ENCODE assay signal across 12 cellular contexts in genomic region chr3:136266468-136266867, GRCh38. TPM values are rescaled to one million over a fixed set of nuclear protein-coding genes. Genes with fewer than 3 reads are reported as not detected.
DNase-seq lines count a peak whose midpoint lies in the region; ATAC-seq and TF ChIP-seq lines count a peak whose summit lies in the region.
"Had no signal": no experiment of that assay in that cellular context is flagged by ENCODE, and none has a peak within 500 bp of the region (broad histone marks: within the 10 kb centered on the region; RNA-seq: fewer than 3 reads in every experiment).

No MANE protein-coding gene starts in this region.

- DNase-seq in DMS53 treated with DMSO at 0.1 percent for 48 hours (lab: John Stamatoyannopoulos, UW; ENCODE audit: unreplicated experiment) (peak; percentile 35), Right ventricle myocardium inferior (ENCODE audit: missing footprints) (no peak), OCI-M1 (lab: John Stamatoyannopoulos, UW) (no peak), endothelial cell (ENCODE audit: low spot score) (no peak)
- no peak for DNase-seq in central memory CD8-positive, alpha-beta T cell (ENCODE audit: low spot score in 2 of 2)
- DNase-seq in stimulated activated CD8-positive, alpha-beta memory T cell treated with anti-CD3 and anti-CD28 coated beads, Interleukin-4, amount 100 ng/mL, for 48 hours, result no peak
- DNase-seq: aorta; CD4-positive, alpha-beta memory T cell; gastrocnemius medialis; NCI-H187 had no signal

- H3K36me3 Mint-ChIP-seq in central memory CD8-positive, alpha-beta T cell (ENCODE audit: insufficient read depth), result peaks cover 30% of the 10 kb centered on the region
- peaks cover 20% of the 10 kb centered on the region for H3K36me3 Mint-ChIP-seq in endothelial cell (ENCODE audit: low read depth, unreplicated experiment)

- no peak for TF ChIP-seq CTCF in endothelial cell (IDR thresholded peaks at IDR 0.05; ENCODE audit: unreplicated experiment)

- no peak overlapping the region for H3K4me3 Mint-ChIP-seq in central memory CD8-positive, alpha-beta T cell
- no peak overlapping the region for H3K4me3 Mint-ChIP-seq in endothelial cell (ENCODE audit: unreplicated experiment)
- H3K4me3 Mint-ChIP-seq: CD4-positive, alpha-beta memory T cell had no signal

- peak overlapping the region; percentile 41 for H3K27ac Mint-ChIP-seq in central memory CD8-positive, alpha-beta T cell (ENCODE audit: low read depth)
- no peak overlapping the region for H3K27ac Mint-ChIP-seq in endothelial cell (ENCODE audit: unreplicated experiment)
- H3K27ac Mint-ChIP-seq: CD4-positive, alpha-beta memory T cell had no signal

- H3K9me3 Mint-ChIP-seq in central memory CD8-positive, alpha-beta T cell, result no peaks in the 10 kb centered on the region
- H3K9me3 Mint-ChIP-seq in endothelial cell (ENCODE audit: unreplicated experiment), result no peaks in the 10 kb centered on the region
- H3K9me3 Mint-ChIP-seq: CD4-positive, alpha-beta memory T cell had no signal

- intact Hi-C loops in Right ventricle myocardium inferior (cut with DNase I), result no loop called here

- no peaks in the 10 kb centered on the region for H3K27me3 Mint-ChIP-seq in central memory CD8-positive, alpha-beta T cell
- H3K27me3 Mint-ChIP-seq in endothelial cell (ENCODE audit: unreplicated experiment), result peaks cover 2% of the 10 kb centered on the region
- H3K27me3 Mint-ChIP-seq: CD4-positive, alpha-beta memory T cell had no signal

- ATAC-seq in GM21381 (IDR thresholded peaks at IDR 0.05; ENCODE audit: unreplicated experiment) (peak; percentile 63), HG03442 (IDR thresholded peaks at IDR 0.05; ENCODE audit: unreplicated experiment) (peak; percentile 79), Right ventricle myocardium inferior (no peak)
- no peak for ATAC-seq in central memory CD8-positive, alpha-beta T cell (replicated peaks; ENCODE audit: extremely low read depth, poor library complexity, severe bottlenecking)
- ATAC-seq: gastrocnemius medialis had no signal

- H3K4me1 Mint-ChIP-seq in central memory CD8-positive, alpha-beta T cell, result peaks cover 17% of the 10 kb centered on the region
- H3K4me1 Mint-ChIP-seq in endothelial cell (ENCODE audit: unreplicated experiment), result no peaks in the 10 kb centered on the region

RNA-seq across cellular contexts. Expression of gene PCCB, which starts 16.3 kb away (rescaled TPM):
- total RNA-seq in Right ventricle myocardium inferior, result 98.6 TPM
- 35.2 TPM for total RNA-seq in endothelial cell (ENCODE audit: unreplicated experiment)

Comparison
In these comparisons a context has a peak if more than half of its experiments do, and no peak if none do; other contexts are left out.
1. ATAC-seq: peak in GM21381 (single experiment) and HG03442 (single experiment); none in central memory CD8-positive, alpha-beta T cell (single experiment) and Right ventricle myocardium inferior (single experiment).